Comparison of ENCODE assay signal across 17 cellular contexts in the genomic region with DNA sequence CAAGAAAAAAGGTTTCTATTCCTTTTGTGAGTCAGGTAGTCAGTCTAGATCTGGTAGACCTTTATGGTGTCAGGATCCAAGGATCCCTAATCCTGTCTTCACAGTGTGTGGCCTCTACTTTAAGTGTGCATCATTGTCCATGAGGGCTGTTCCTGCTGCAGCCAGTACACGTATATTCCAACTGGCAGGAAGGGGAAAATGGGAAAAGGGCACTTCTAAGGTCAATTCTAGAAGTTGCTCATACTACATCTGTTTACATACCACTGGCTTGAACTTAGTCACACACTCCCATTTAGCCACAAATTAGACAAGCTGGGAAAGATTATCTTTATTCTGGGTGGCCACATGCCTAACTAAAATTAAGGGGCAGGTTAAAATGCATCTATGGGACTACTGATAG.
"Had no signal": no experiment of that assay in that cellular context is flagged by ENCODE, and none has a peak within 500 bp of the region (broad histone marks: within the 10 kb centered on the region; RNA-seq: fewer than 3 reads in every experiment).

No MANE protein-coding gene starts in this region.

- H3K4me1 ChIP-seq: right atrium auricular region, thyroid gland had no signal

- ATAC-seq: activated CD4-positive, alpha-beta T cell treated with anti-CD3 and anti-CD28 coated beads for 36 hours; activated CD8-positive, alpha-beta T cell treated with anti-CD3 and anti-CD28 coated beads, Interleukin-2, amount 10 ng/mL, durations not matched to agents 7 days and 5 days; left lobe of liver; natural killer cell had no signal

- H3K4me3 ChIP-seq: coronary artery, right atrium auricular region, skin epidermis, thyroid gland had no signal

- H3K36me3 ChIP-seq: right atrium auricular region, thyroid gland had no signal

- H3K27me3 ChIP-seq: right atrium auricular region, thyroid gland had no signal

- DNase-seq: activated CD4-positive, alpha-beta T cell treated with anti-CD3 and anti-CD28 coated beads for 36 hours; activated CD8-positive, alpha-beta memory T cell treated with anti-CD3 and anti-CD28 coated beads, Interleukin-2, amount 50 U/mL, for 48 hours; activated CD8-positive, alpha-beta T cell treated with anti-CD3 and anti-CD28 coated beads, Interleukin-2, amount 10 ng/mL, durations not matched to agents 7 days and 5 days; caudate nucleus; effector memory CD4-positive, alpha-beta T cell; foreskin melanocyte; head of caudate nucleus; natural killer cell; nucleus accumbens; T-helper 9 cell; thyroid gland had no signal

- H3K27ac ChIP-seq: coronary artery, epithelial cell of prostate, right atrium auricular region, skin epidermis, thyroid gland, VCaP had no signal

- H3K9me3 ChIP-seq: thyroid gland had no signal
